Comparison of ENCODE assay signal across 8 cellular contexts in genomic region chr11:43419460-43419859, GRCh38.
DNase-seq lines count a peak whose midpoint lies in the region; ATAC-seq, FAIRE-seq and TF ChIP-seq lines count a peak whose summit lies in the region.

No MANE protein-coding gene starts in this region.

- H3K4me3 ChIP-seq in Panc1 (ENCODE audit: low read depth in 2 of 2, low read length in 2 of 2), result no peak overlapping the region

- H3K4me3 Mint-ChIP-seq in chondrocyte (ENCODE audit: unreplicated experiment) (no peak overlapping the region), mesothelial cell of epicardium (no peak overlapping the region)

- in situ Hi-C loops in Panc1 (cut with HindIII; ENCODE audit: low pct_unique_long_range_greater_than_20kb, low sequenced_read_pairs), result no loop called here

- H3K4me1 ChIP-seq in Panc1 (ENCODE audit: control insufficient read depth, insufficient read depth, low read length), result no peaks in the 10 kb centered on the region

- no peaks in the 10 kb centered on the region for H3K27me3 Mint-ChIP-seq in chondrocyte (ENCODE audit: low read depth)
- no peaks in the 10 kb centered on the region for H3K27me3 Mint-ChIP-seq in mesothelial cell of epicardium (ENCODE audit: low read depth)

- ATAC-seq in HG02852 (IDR thresholded peaks at IDR 0.05; ENCODE audit: unreplicated experiment), result peak; percentile 59
- 0 out of 2 replicates have a peak, but pooled peaks have one; percentile 74 for ATAC-seq in Panc1

- no peak for DNase-seq in D721Med (ENCODE audit: insufficient read length, low spot score)
- peak; percentile 15 for DNase-seq in Panc1 (ENCODE audit: low read depth, low spot score)
- DNase-seq in chondrocyte (ENCODE audit: low spot score), result no peak
- no peak for DNase-seq in mesothelial cell of epicardium (ENCODE audit: low spot score in 2 of 2, unreplicated experiment in 2 of 2)
- DNase-seq in effector CD8-positive, alpha-beta T cell (lab: John Stamatoyannopoulos, UW), result no peak
- DNase-seq in GF-D8 (lab: John Stamatoyannopoulos, UW), result no peak

- no peaks in the 10 kb centered on the region for H3K4me1 Mint-ChIP-seq in chondrocyte (ENCODE audit: low read depth)
- no peaks in the 10 kb centered on the region for H3K4me1 Mint-ChIP-seq in mesothelial cell of epicardium

- intact Hi-C loops in Panc1 (cut with micrococcal nuclease; ENCODE audit: unreplicated experiment), result loop anchor here (5.0 kb wide), 1 partner anchor 107 kb away; the partner anchor contains the start of gene API5

- no peak for FAIRE-seq in D721Med (lab: Jason Lieb, UNC)

- BruUV-seq in Panc1 (replicated peaks; lab: Mats Ljungman, UMichigan), result no TSS peak

- no peaks in the 10 kb centered on the region for H3K9me3 Mint-ChIP-seq in chondrocyte (ENCODE audit: low read depth)
- H3K9me3 Mint-ChIP-seq in mesothelial cell of epicardium, result no peaks in the 10 kb centered on the region

- peaks cover 7% of the 10 kb centered on the region for H3K36me3 Mint-ChIP-seq in chondrocyte (ENCODE audit: low read depth)
- peaks cover 11% of the 10 kb centered on the region for H3K36me3 Mint-ChIP-seq in mesothelial cell of epicardium

- CTCF ChIA-PET in Panc1 (lab: Charles Lee), result interaction anchor here (0.6 kb wide), 1 partner anchor 61 kb away, joined by 3 read pairs; the partner anchor contains the start of gene TTC17

- TF ChIP-seq CTCF in 22Rv1 (IDR thresholded peaks at IDR 0.05), result peak; percentile 86
- TF ChIP-seq CTCF in D721Med (IDR thresholded peaks at IDR 0.05; ENCODE audit: insufficient read depth, missing control alignments), result peak; percentile 55
- peak; percentile 78 for TF ChIP-seq CTCF in Panc1 (IDR thresholded peaks at IDR 0.05)
- TF ChIP-seq CTCF in chondrocyte (IDR thresholded peaks at IDR 0.05), result peak; percentile 90
- TF ChIP-seq CTCF in mesothelial cell of epicardium (IDR thresholded peaks at IDR 0.05; ENCODE audit: unreplicated experiment), result peak; percentile 46

- H3K27ac Mint-ChIP-seq in chondrocyte (ENCODE audit: unreplicated experiment), result no peak overlapping the region
- no peak overlapping the region for H3K27ac Mint-ChIP-seq in mesothelial cell of epicardium

- peaks cover 23% of the 10 kb centered on the region for H3K36me3 ChIP-seq in Panc1 (ENCODE audit: control insufficient read depth, insufficient read depth, low read length)

- no peaks in the 10 kb centered on the region for H3K27me3 ChIP-seq in Panc1 (ENCODE audit: control insufficient read depth, insufficient read depth, low read length)

- H3K27ac ChIP-seq in 22Rv1 (no peak overlapping the region), Panc1 (ENCODE audit: low read length) (no peak overlapping the region)

- POLR2A ChIA-PET in Panc1 (lab: Charles Lee), result no interaction called here

- H3K9me3 ChIP-seq in Panc1 (ENCODE audit: control insufficient read depth, insufficient read depth, low read depth, low read length), result no peaks in the 10 kb centered on the region
